ENCODE assay signal across 8 cellular contexts in genomic region chr11:96215094-96215782, GRCh38.
DNase-seq lines count a peak whose midpoint lies in the region; ATAC-seq and TF ChIP-seq lines count a peak whose summit lies in the region.

No MANE protein-coding gene starts in this region.

- H3K9me3 ChIP-seq in BLaER1 treated with 17β-estradiol and CSF1 and Interleukin-3, amounts not matched to agents 10 nM and 100 nM (replicated peaks in 1 of 11): no peaks in the 10 kb centered on the region

- DNase-seq in GM19238 (ENCODE audit: insufficient read length, low spot score): peak; percentile 29
- DNase-seq in WTC11 (ENCODE audit: low spot score): no peak
- peak; percentile 59 to 78 for DNase-seq in foreskin fibroblast
- DNase-seq in stimulated activated effector memory CD8-positive, alpha-beta T cell treated with anti-CD3 and anti-CD28 coated beads, Interleukin-12 subunit alpha, Interleukin-12 subunit beta, amount 100 ng/mL, for 72 hours (ENCODE audit: low spot score in 2 of 2): peak in 1 of 2 donors; percentile 67
- no peak for DNase-seq in DMS114 treated with DMSO at 0.1 percent for 48 hours (lab: John Stamatoyannopoulos, UW; ENCODE audit: unreplicated experiment)
- no peak for DNase-seq in RKO (ENCODE audit: low spot score)

- H3K27me3 ChIP-seq in BLaER1 treated with 17β-estradiol and CSF1 and Interleukin-3, amounts not matched to agents 10 nM and 100 nM: no peaks in the 10 kb centered on the region

- H3K27ac Mint-ChIP-seq in WTC11: 0 out of 2 replicates have a peak overlapping the region, but pooled peaks have one; percentile 3
- H3K27ac Mint-ChIP-seq in stimulated activated effector memory CD8-positive, alpha-beta T cell treated with anti-CD3 and anti-CD28 coated beads, Interleukin-12 subunit alpha, Interleukin-12 subunit beta, amount 100 ng/mL, for 72 hours: peak overlapping the region; percentile 95

- H3K4me2 ChIP-seq in BLaER1 treated with 17β-estradiol and CSF1 and Interleukin-3, amounts not matched to agents 10 nM and 100 nM: peak overlapping the region; percentile 76 to 92 (median 82)

- no peak for TF ChIP-seq CTCF in WTC11 (IDR thresholded peaks at IDR 0.05)
- TF ChIP-seq CTCF in foreskin fibroblast (IDR thresholded peaks at IDR 0.05; ENCODE audit: low read depth, low read length): no peak

- no peaks in the 10 kb centered on the region for H3K36me3 Mint-ChIP-seq in WTC11
- H3K36me3 Mint-ChIP-seq in stimulated activated effector memory CD8-positive, alpha-beta T cell treated with anti-CD3 and anti-CD28 coated beads, Interleukin-12 subunit alpha, Interleukin-12 subunit beta, amount 100 ng/mL, for 72 hours: no peaks in the 10 kb centered on the region

- H3K36me3 ChIP-seq in BLaER1 treated with 17β-estradiol and CSF1 and Interleukin-3, amounts not matched to agents 10 nM and 100 nM: no peaks in the 10 kb centered on the region; a peak in 1 of 22 replicates

- peak overlapping the region in 1 of 10 experiments; percentile 31; a peak in 2 of 20 replicates for H3K4me3 ChIP-seq in BLaER1 treated with 17β-estradiol and CSF1 and Interleukin-3, amounts not matched to agents 10 nM and 100 nM
- no peak overlapping the region for H3K4me3 ChIP-seq in foreskin fibroblast (ENCODE audit: low read depth in 1 of 2, low read length in 2 of 2)

- ATAC-seq in HG03139 (IDR thresholded peaks at IDR 0.05; ENCODE audit: unreplicated experiment): peak; percentile 79
- ATAC-seq in WTC11: peak; percentile 61
- peak; percentile 74 for ATAC-seq in stimulated activated effector memory CD8-positive, alpha-beta T cell treated with anti-CD3 and anti-CD28 coated beads, Interleukin-12 subunit alpha, Interleukin-12 subunit beta, amount 100 ng/mL, for 72 hours

- H3K27me3 Mint-ChIP-seq in WTC11 (ENCODE audit: low read depth): no peaks in the 10 kb centered on the region

- H3K4me3 Mint-ChIP-seq in WTC11: no peak overlapping the region
- peak overlapping the region; percentile 60 for H3K4me3 Mint-ChIP-seq in stimulated activated effector memory CD8-positive, alpha-beta T cell treated with anti-CD3 and anti-CD28 coated beads, Interleukin-12 subunit alpha, Interleukin-12 subunit beta, amount 100 ng/mL, for 72 hours

- H3K9me3 Mint-ChIP-seq in WTC11: no peaks in the 10 kb centered on the region
- H3K9me3 Mint-ChIP-seq in stimulated activated effector memory CD8-positive, alpha-beta T cell treated with anti-CD3 and anti-CD28 coated beads, Interleukin-12 subunit alpha, Interleukin-12 subunit beta, amount 100 ng/mL, for 72 hours: no peaks in the 10 kb centered on the region

- H3K4me1 Mint-ChIP-seq in WTC11: peaks cover 46% of the 10 kb centered on the region
- peaks cover 53% of the 10 kb centered on the region for H3K4me1 Mint-ChIP-seq in stimulated activated effector memory CD8-positive, alpha-beta T cell treated with anti-CD3 and anti-CD28 coated beads, Interleukin-12 subunit alpha, Interleukin-12 subunit beta, amount 100 ng/mL, for 72 hours

- CTCF ChIA-PET in WTC11 (lab: Charles Lee): interaction anchor here (0.9 kb wide), 1 partner anchor 128 kb away, joined by 3 read pairs; the partner anchor contains the start of gene MAML2

- peak overlapping the region; percentile 68 to 91 (median 80) for H3K27ac ChIP-seq in BLaER1 treated with 17β-estradiol and CSF1 and Interleukin-3, amounts not matched to agents 10 nM and 100 nM

- POLR2A ChIA-PET in WTC11 (lab: Charles Lee): interaction anchor here (0.5 kb wide), 1 partner anchor 146 kb away, joined by 3 read pairs; no protein-coding TSS in a partner anchor

- peak overlapping the region; percentile 26 to 77 (median 58); a peak in 21 of 22 replicates for H3K9ac ChIP-seq in BLaER1 treated with 17β-estradiol and CSF1 and Interleukin-3, amounts not matched to agents 10 nM and 100 nM

- no peaks in the 10 kb centered on the region for H4K20me1 ChIP-seq in BLaER1 treated with 17β-estradiol and CSF1 and Interleukin-3, amounts not matched to agents 10 nM and 100 nM

- peaks cover 50 to 100% (median 88%) of the 10 kb centered on the region in 10 experiments for H3K4me1 ChIP-seq in BLaER1 treated with 17β-estradiol and CSF1 and Interleukin-3, amounts not matched to agents 10 nM and 100 nM

TF ChIP-seq in WTC11, 78 proteins besides CTCF, POLR2A, EP300 and RAD21:
- TF ChIP-seq NFYB (CRISPR knock-in tag; conservative IDR thresholded peaks at IDR 0.05; ENCODE audit: low read depth) (no peak), ZNF512 (CRISPR knock-in tag; IDR thresholded peaks at IDR 0.05; ENCODE audit: borderline replicate concordance) (no peak), CREM (CRISPR knock-in tag; IDR thresholded peaks at IDR 0.05) (no peak), FOXP1 (CRISPR knock-in tag; IDR thresholded peaks at IDR 0.05; ENCODE audit: borderline replicate concordance) (no peak)
- TF ChIP-seq, protein P1, sequence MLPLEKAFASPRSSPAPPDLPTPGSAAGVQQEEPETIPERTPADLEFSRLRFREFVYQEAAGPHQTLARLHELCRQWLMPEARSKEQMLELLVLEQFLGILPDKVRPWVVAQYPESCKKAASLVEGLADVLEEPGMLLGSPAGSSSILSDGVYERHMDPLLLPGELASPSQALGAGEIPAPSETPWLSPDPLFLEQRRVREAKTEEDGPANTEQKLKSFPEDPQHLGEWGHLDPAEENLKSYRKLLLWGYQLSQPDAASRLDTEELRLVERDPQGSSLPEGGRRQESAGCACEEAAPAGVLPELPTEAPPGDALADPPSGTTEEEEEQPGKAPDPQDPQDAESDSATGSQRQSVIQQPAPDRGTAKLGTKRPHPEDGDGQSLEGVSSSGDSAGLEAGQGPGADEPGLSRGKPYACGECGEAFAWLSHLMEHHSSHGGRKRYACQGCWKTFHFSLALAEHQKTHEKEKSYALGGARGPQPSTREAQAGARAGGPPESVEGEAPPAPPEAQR (CRISPR knock-in tag; IDR thresholded peaks at IDR 0.05): no peak

Comparison
In these comparisons a context has a peak if more than half of its experiments do, and no peak if none do; other contexts are left out.
1. DNase-seq: peak in GM19238 (single experiment) and foreskin fibroblast (2 of 2); none in WTC11 (single experiment), DMS114 treated with DMSO at 0.1 percent for 48 hours (single experiment) and RKO (single experiment).
2. Peak in every context shown above with its lines, with median percentiles within 50 percentile points of each other: ATAC-seq.